ENCODE assay signal across 9 cellular contexts in the genomic region with DNA sequence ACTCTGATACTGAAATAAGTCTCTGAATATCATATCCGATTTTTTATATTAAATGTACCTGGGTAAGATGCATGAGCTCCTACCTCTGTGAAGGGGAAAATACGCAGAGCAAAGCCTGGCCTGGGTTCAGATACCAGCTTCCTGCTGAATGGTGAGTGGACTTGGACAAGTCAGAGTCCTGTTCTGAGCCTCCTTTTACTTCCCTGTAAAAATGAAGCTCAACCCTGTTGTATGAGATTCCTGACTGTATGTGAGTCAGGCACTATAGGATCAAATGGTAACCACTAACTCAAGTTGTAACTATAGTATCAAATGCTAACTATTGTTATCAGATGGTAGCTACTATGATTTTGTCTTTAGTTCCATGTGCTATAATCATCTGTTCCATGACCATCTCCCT.
"Had no signal": no experiment of that assay in that cellular context is flagged by ENCODE, and none has a peak within 500 bp of the region (broad histone marks: within the 10 kb centered on the region; RNA-seq: fewer than 3 reads in every experiment).

No MANE protein-coding gene starts in this region.

- H3K9me3 ChIP-seq: HAP-1 had no signal

- H3K4me1 ChIP-seq: HAP-1 had no signal

- DNase-seq: GM23248, GOT3, H7, H9, HCEC 1CT, HFFc6 had no signal

- ATAC-seq: GM23338, HCT116 had no signal

- H3K36me3 ChIP-seq: HAP-1 had no signal

- H3K4me3 ChIP-seq: GM23248, GM23338, HAP-1 had no signal
